35 cellular contexts compared by ENCODE assay signal in the genomic region with DNA sequence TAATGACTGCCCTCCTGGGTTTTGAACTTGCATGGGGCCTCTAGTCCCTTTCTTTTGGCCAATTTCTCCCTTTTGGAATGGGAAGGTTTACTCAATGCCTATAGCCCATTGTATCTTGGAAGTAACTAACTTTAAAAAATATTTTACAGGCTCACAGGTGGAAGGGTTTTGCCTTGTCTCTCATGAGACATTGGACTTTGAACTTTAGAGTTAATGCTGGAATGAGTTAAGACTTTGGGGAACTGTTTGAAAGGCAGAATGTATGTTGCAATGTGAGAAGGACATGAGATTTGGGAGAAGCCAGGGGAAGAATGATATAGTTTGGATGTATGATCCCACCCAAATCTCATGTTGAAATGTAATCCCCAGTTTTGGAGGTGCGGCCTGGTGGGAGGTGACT.
"Had no signal": no experiment of that assay in that cellular context is flagged by ENCODE, and none has a peak within 500 bp of the region (broad histone marks: within the 10 kb centered on the region; RNA-seq: fewer than 3 reads in every experiment).

No MANE protein-coding gene starts in this region.

- H3K9me3 ChIP-seq: body of pancreas had no signal

- H3K27me3 ChIP-seq: adrenal gland, body of pancreas had no signal

- FAIRE-seq: colon, endothelial cell of umbilical vein, frontal cortex had no signal

- H3K4me1 ChIP-seq: adrenal gland had no signal

- H3K27me3 Mint-ChIP-seq: activated CD4-positive, alpha-beta memory T cell treated with anti-CD3 and anti-CD28 coated beads for 36 hours; activated CD4-positive, alpha-beta T cell treated with anti-CD3 and anti-CD28 coated beads for 36 hours; activated CD4-positive, alpha-beta T cell treated with anti-CD3 and anti-CD28 coated beads, Interleukin-2, amount 10 ng/mL, durations not matched to agents 24 days and 14 days; activated CD8-positive, alpha-beta memory T cell treated with anti-CD3 and anti-CD28 coated beads, Interleukin-2, amount 10 ng/mL, durations not matched to agents 7 days and 5 days; activated naive CD4-positive, alpha-beta T cell treated with anti-CD3 and anti-CD28 coated beads, Interleukin-2, amount 50 U/mL, for 24 hours; activated naive CD8-positive, alpha-beta T cell treated with anti-CD3 and anti-CD28 coated beads for 36 hours; activated naive CD8-positive, alpha-beta T cell treated with anti-CD3 and anti-CD28 coated beads, Interleukin-2, amount 50 U/mL, for 24 hours; T-cell had no signal

- H3K27ac Mint-ChIP-seq: activated CD4-positive, alpha-beta memory T cell treated with anti-CD3 and anti-CD28 coated beads for 36 hours; activated CD4-positive, alpha-beta T cell treated with anti-CD3 and anti-CD28 coated beads for 36 hours; activated CD4-positive, alpha-beta T cell treated with anti-CD3 and anti-CD28 coated beads, Interleukin-2, amount 10 ng/mL, durations not matched to agents 24 days and 14 days; activated CD8-positive, alpha-beta memory T cell treated with anti-CD3 and anti-CD28 coated beads, Interleukin-2, amount 10 ng/mL, durations not matched to agents 7 days and 5 days; activated CD8-positive, alpha-beta T cell treated with anti-CD3 and anti-CD28 coated beads, Interleukin-2, amount 10 ng/mL, durations not matched to agents 7 days and 5 days; activated naive CD4-positive, alpha-beta T cell treated with anti-CD3 and anti-CD28 coated beads for 36 hours; activated naive CD4-positive, alpha-beta T cell treated with anti-CD3 and anti-CD28 coated beads, Interleukin-2, amount 50 U/mL, for 24 hours; activated naive CD8-positive, alpha-beta T cell treated with anti-CD3 and anti-CD28 coated beads for 36 hours; activated naive CD8-positive, alpha-beta T cell treated with anti-CD3 and anti-CD28 coated beads, Interleukin-2, amount 50 U/mL, for 24 hours; activated T-helper 1 cell treated with anti-CD3 and anti-CD28 coated beads, Interleukin-12 subunit alpha, Interleukin-12 subunit beta, Interleukin-2, Interleukin-4 antibody, amounts not matched to agents 30 ng/mL and 10 ng/mL and 1 ng/mL, durations not matched to agents 14 hours and 24 hours and 36 hours; activated T-helper 2 cell treated with anti-CD3 and anti-CD28 coated beads, Interferon-gamma antibody, Interleukin-2, Interleukin-4, amounts not matched to agents 10 μg/mL and 5 μg/mL and 100 μg/mL, durations not matched to agents 14 hours and 24 hours and 36 hours; effector memory CD8-positive, alpha-beta T cell; T-cell; T-helper 1 cell treated with Interleukin-12 subunit alpha and Interleukin-12 subunit beta and Interleukin-4 antibody, amounts not matched to agents 30 μg/mL and 1 μg/mL, for 36 hours had no signal

- H3K36me3 ChIP-seq: adrenal gland had no signal

- H3K4me3 ChIP-seq: adrenal gland, body of pancreas had no signal

- ATAC-seq: activated CD4-positive, alpha-beta T cell treated with anti-CD3 and anti-CD28 coated beads for 36 hours; activated CD8-positive, alpha-beta memory T cell treated with anti-CD3 and anti-CD28 coated beads, Interleukin-2, amount 10 ng/mL, durations not matched to agents 7 days and 5 days; activated CD8-positive, alpha-beta T cell treated with anti-CD3 and anti-CD28 coated beads, Interleukin-2, amount 10 ng/mL, durations not matched to agents 7 days and 5 days; activated naive CD8-positive, alpha-beta T cell treated with anti-CD3 and anti-CD28 coated beads, Interleukin-2, amount 50 U/mL, for 24 hours; body of pancreas; effector memory CD8-positive, alpha-beta T cell; T-cell had no signal

- DNase-seq: activated CD4-positive, alpha-beta memory T cell treated with anti-CD3 and anti-CD28 coated beads for 36 hours; activated CD4-positive, alpha-beta T cell treated with anti-CD3 and anti-CD28 coated beads for 36 hours; activated CD4-positive, alpha-beta T cell treated with anti-CD3 and anti-CD28 coated beads, Interleukin-2, amount 10 ng/mL, durations not matched to agents 24 days and 14 days; activated CD4-positive, CD25-positive, alpha-beta regulatory T cell; activated CD4-positive, CD25-positive, alpha-beta regulatory T cell treated with anti-CD3 and anti-CD28 coated beads, Interleukin-2, amount 50 U/mL, for 72 hours; activated CD8-positive, alpha-beta memory T cell treated with anti-CD3 and anti-CD28 coated beads, Interleukin-2, amount 10 ng/mL, durations not matched to agents 7 days and 5 days; activated CD8-positive, alpha-beta memory T cell treated with anti-CD3 and anti-CD28 coated beads, Interleukin-2, amount 50 U/mL, for 4 hours; activated CD8-positive, alpha-beta T cell treated with anti-CD3 and anti-CD28 coated beads, Interleukin-2, amount 10 ng/mL, durations not matched to agents 7 days and 5 days; activated effector memory CD4-positive, alpha-beta T cell treated with anti-CD3 and anti-CD28 coated beads, Interleukin-2, amount 50 U/mL, for 16 hours; activated naive CD4-positive, alpha-beta T cell treated with anti-CD3 and anti-CD28 coated beads for 36 hours; activated naive CD8-positive, alpha-beta T cell treated with anti-CD3 and anti-CD28 coated beads for 36 hours; activated naive CD8-positive, alpha-beta T cell treated with anti-CD3 and anti-CD28 coated beads, Interleukin-2, amount 50 U/mL, for 24 hours; activated T-cell treated with anti-CD3 and anti-CD28 coated beads, Interleukin-2, amount 50 U/mL, for 1 hour; activated T-cell treated with anti-CD3 and anti-CD28 coated beads, Interleukin-2, amount 50 U/mL, for 48 hours; adrenal gland; amygdala; aorta; body of pancreas; caudate nucleus; cortex of kidney; dermis blood vessel endothelial cell; effector CD4-positive, alpha-beta T cell; effector memory CD8-positive, alpha-beta T cell; foreskin fibroblast; head of caudate nucleus; T-cell; T-helper 9 cell had no signal

- H3K27ac ChIP-seq: adrenal gland, body of pancreas, epithelial cell of prostate had no signal

- H3K4me3 Mint-ChIP-seq: activated CD4-positive, alpha-beta memory T cell treated with anti-CD3 and anti-CD28 coated beads for 36 hours; activated CD4-positive, alpha-beta T cell treated with anti-CD3 and anti-CD28 coated beads for 36 hours; activated CD4-positive, alpha-beta T cell treated with anti-CD3 and anti-CD28 coated beads, Interleukin-2, amount 10 ng/mL, durations not matched to agents 24 days and 14 days; activated CD8-positive, alpha-beta memory T cell treated with anti-CD3 and anti-CD28 coated beads, Interleukin-2, amount 10 ng/mL, durations not matched to agents 7 days and 5 days; activated CD8-positive, alpha-beta T cell treated with anti-CD3 and anti-CD28 coated beads, Interleukin-2, amount 10 ng/mL, durations not matched to agents 7 days and 5 days; activated naive CD4-positive, alpha-beta T cell treated with anti-CD3 and anti-CD28 coated beads for 36 hours; activated naive CD4-positive, alpha-beta T cell treated with anti-CD3 and anti-CD28 coated beads, Interleukin-2, amount 50 U/mL, for 24 hours; activated naive CD8-positive, alpha-beta T cell treated with anti-CD3 and anti-CD28 coated beads for 36 hours; activated naive CD8-positive, alpha-beta T cell treated with anti-CD3 and anti-CD28 coated beads, Interleukin-2, amount 50 U/mL, for 24 hours; activated T-helper 1 cell treated with anti-CD3 and anti-CD28 coated beads, Interleukin-12 subunit alpha, Interleukin-12 subunit beta, Interleukin-2, Interleukin-4 antibody, amounts not matched to agents 30 ng/mL and 10 ng/mL and 1 ng/mL, durations not matched to agents 14 hours and 24 hours and 36 hours; effector memory CD8-positive, alpha-beta T cell; T-cell; T-helper 1 cell treated with Interleukin-12 subunit alpha and Interleukin-12 subunit beta and Interleukin-4 antibody, amounts not matched to agents 30 μg/mL and 1 μg/mL, for 36 hours had no signal
